In the genomic region with DNA sequence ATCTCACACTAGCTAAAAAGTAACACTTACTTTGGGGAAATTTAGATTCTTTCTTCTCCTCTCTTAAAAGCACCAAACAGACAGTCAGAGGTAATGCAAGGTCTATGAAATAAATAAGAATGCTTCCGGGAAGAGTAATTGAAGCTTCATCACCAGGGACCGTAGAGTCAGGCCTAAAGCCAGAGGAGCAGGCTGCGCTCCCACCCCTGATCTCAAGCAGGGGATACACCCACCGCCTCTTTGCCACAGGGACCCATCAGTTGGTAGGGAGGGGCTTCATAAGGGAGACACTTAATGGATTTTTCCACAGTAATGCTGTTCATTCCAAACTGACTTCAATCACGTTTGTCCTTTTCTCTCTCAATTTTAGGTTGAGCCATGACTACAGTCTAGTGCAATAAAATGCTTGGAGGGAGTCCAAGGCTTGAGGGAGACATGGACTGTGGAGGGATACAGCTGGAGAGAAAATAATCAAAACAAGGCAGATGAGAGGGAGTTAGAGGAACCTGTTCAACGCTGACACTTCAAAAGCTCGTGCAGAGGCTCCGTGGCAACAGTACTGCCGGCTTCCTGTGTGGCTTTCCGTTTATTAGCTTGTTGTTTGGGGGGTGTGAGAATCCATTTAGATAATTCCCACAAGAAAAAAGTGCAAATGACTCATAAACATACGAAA, we compare ENCODE assay signal across 11 cellular contexts.
DNase-seq lines count a peak whose midpoint lies in the region; ATAC-seq and TF ChIP-seq lines count a peak whose summit lies in the region.
"Had no signal": no experiment of that assay in that cellular context is flagged by ENCODE, and none has a peak within 500 bp of the region (broad histone marks: within the 10 kb centered on the region; RNA-seq: fewer than 3 reads in every experiment).

No MANE protein-coding gene starts in this region.

- DNase-seq in COR-L47 (lab: John Stamatoyannopoulos, UW) = peak; percentile 24
- DNase-seq in MG63 = peak; percentile 6
- no peak for DNase-seq in WERI-Rb-1
- DNase-seq in mesendoderm = peak; percentile 10
- no peak for DNase-seq in RKO (ENCODE audit: low spot score)
- no peak for DNase-seq in hippocampal formation (lab: John Stamatoyannopoulos, UW)
- no peak for DNase-seq in nephron progenitor cell
- DNase-seq: Caco-2, lower lobe of right lung had no signal

- H3K27ac ChIP-seq in WERI-Rb-1 = peak overlapping the region; percentile 66
- H3K27ac ChIP-seq in mesendoderm (ENCODE audit: low read depth, low read length) = no peak overlapping the region
- H3K27ac ChIP-seq: lower lobe of right lung had no signal

- H3K9me3 ChIP-seq in MG63 (no peaks in the 10 kb centered on the region), WERI-Rb-1 (ENCODE audit: severe bottlenecking) (peaks cover 2% of the 10 kb centered on the region)
- H3K9me3 ChIP-seq: lower lobe of right lung had no signal

- H2BK5ac ChIP-seq in mesendoderm (ENCODE audit: low read length) = no peak overlapping the region

- no peaks in the 10 kb centered on the region for H3K79me1 ChIP-seq in mesendoderm (ENCODE audit: low read length)

- H2AK5ac ChIP-seq in mesendoderm (ENCODE audit: low read length) = no peak overlapping the region

- no peak overlapping the region for H3K4ac ChIP-seq in mesendoderm (ENCODE audit: low read depth, low read length)

- peaks cover 8% of the 10 kb centered on the region for H3K36me3 Mint-ChIP-seq in nephron progenitor cell (ENCODE audit: low read depth)

- H3K27me3 Mint-ChIP-seq in nephron progenitor cell (ENCODE audit: low read depth, poor library complexity) = peaks cover 14% of the 10 kb centered on the region
- H3K27me3 Mint-ChIP-seq: central memory CD8-positive, alpha-beta T cell had no signal

- ATAC-seq in HG02973 (IDR thresholded peaks at IDR 0.05; ENCODE audit: unreplicated experiment) = no peak
- ATAC-seq: lower lobe of right lung had no signal

- WGBS in mesendoderm (ENCODE audit: extremely low coverage, insufficient coverage, low lambda C conversion rate) = no CpG with 5 or more reads among the region's 11 CpGs

- no peaks in the 10 kb centered on the region for H3K79me2 ChIP-seq in mesendoderm (ENCODE audit: control insufficient read depth, insufficient read depth, low read length)

- H3K9ac ChIP-seq in mesendoderm (ENCODE audit: low read length) = no peak overlapping the region

- no peak overlapping the region for H3K4me3 Mint-ChIP-seq in nephron progenitor cell
- H3K4me3 Mint-ChIP-seq: central memory CD8-positive, alpha-beta T cell had no signal

- TF ChIP-seq CTCF in WERI-Rb-1 (IDR thresholded peaks at IDR 0.05; ENCODE audit: low read depth, low read length) (no peak), nephron progenitor cell (IDR thresholded peaks at IDR 0.05) (no peak)

- no peak overlapping the region for H3K27ac Mint-ChIP-seq in nephron progenitor cell

- H3K4me3 ChIP-seq in MG63 = no peak overlapping the region
- no peak overlapping the region for H3K4me3 ChIP-seq in WERI-Rb-1 (ENCODE audit: low read depth, low read length)
- no peak overlapping the region for H3K4me3 ChIP-seq in mesendoderm (ENCODE audit: low read length)
- H3K4me3 ChIP-seq: lower lobe of right lung had no signal

- no peak overlapping the region for H4K5ac ChIP-seq in mesendoderm (ENCODE audit: low read length)

- peaks cover 15% of the 10 kb centered on the region for H3K4me1 Mint-ChIP-seq in nephron progenitor cell
- H3K4me1 Mint-ChIP-seq: central memory CD8-positive, alpha-beta T cell had no signal

- H3K23ac ChIP-seq in mesendoderm (ENCODE audit: low read length) = no peak overlapping the region

- H2BK15ac ChIP-seq in mesendoderm (replicated peaks; ENCODE audit: low read depth) = no peak overlapping the region

- no peak overlapping the region for H2BK120ac ChIP-seq in mesendoderm (ENCODE audit: low read depth, low read length)

- no peak overlapping the region for H3K4me2 ChIP-seq in mesendoderm (ENCODE audit: low read length)

- H3K4me1 ChIP-seq in mesendoderm (ENCODE audit: control insufficient read depth, low read depth, low read length) = no peaks in the 10 kb centered on the region
- H3K4me1 ChIP-seq: Caco-2, lower lobe of right lung had no signal

- no peak overlapping the region for H4K8ac ChIP-seq in mesendoderm (ENCODE audit: low read depth, low read length)

- no peaks in the 10 kb centered on the region for H3K27me3 ChIP-seq in MG63
- no peaks in the 10 kb centered on the region for H3K27me3 ChIP-seq in WERI-Rb-1 (ENCODE audit: insufficient read depth, low read depth, severe bottlenecking)
- no peaks in the 10 kb centered on the region for H3K27me3 ChIP-seq in mesendoderm (ENCODE audit: insufficient read depth, low read length, poor library complexity)

- no peaks in the 10 kb centered on the region for H3K36me3 ChIP-seq in MG63
- H3K36me3 ChIP-seq in WERI-Rb-1 = no peaks in the 10 kb centered on the region
- H3K36me3 ChIP-seq in mesendoderm (ENCODE audit: control insufficient read depth, insufficient read depth, low read length) = no peaks in the 10 kb centered on the region
- H3K36me3 ChIP-seq: lower lobe of right lung had no signal

- H3K18ac ChIP-seq in mesendoderm (ENCODE audit: low read length) = no peak overlapping the region

- H3K56ac ChIP-seq in mesendoderm (ENCODE audit: low read length) = no peak overlapping the region

- peaks cover 15% of the 10 kb centered on the region for H3K9me3 Mint-ChIP-seq in nephron progenitor cell

Comparison
In these comparisons a context has a peak if more than half of its experiments do, and no peak if none do; other contexts are left out.
1. DNase-seq: peak in COR-L47 (single experiment), MG63 (single experiment) and mesendoderm (single experiment); none in WERI-Rb-1 (single experiment), RKO (single experiment), hippocampal formation (0 of 2) and nephron progenitor cell (single experiment).